Comparison of ENCODE assay signal across 16 cellular contexts in the genomic region with DNA sequence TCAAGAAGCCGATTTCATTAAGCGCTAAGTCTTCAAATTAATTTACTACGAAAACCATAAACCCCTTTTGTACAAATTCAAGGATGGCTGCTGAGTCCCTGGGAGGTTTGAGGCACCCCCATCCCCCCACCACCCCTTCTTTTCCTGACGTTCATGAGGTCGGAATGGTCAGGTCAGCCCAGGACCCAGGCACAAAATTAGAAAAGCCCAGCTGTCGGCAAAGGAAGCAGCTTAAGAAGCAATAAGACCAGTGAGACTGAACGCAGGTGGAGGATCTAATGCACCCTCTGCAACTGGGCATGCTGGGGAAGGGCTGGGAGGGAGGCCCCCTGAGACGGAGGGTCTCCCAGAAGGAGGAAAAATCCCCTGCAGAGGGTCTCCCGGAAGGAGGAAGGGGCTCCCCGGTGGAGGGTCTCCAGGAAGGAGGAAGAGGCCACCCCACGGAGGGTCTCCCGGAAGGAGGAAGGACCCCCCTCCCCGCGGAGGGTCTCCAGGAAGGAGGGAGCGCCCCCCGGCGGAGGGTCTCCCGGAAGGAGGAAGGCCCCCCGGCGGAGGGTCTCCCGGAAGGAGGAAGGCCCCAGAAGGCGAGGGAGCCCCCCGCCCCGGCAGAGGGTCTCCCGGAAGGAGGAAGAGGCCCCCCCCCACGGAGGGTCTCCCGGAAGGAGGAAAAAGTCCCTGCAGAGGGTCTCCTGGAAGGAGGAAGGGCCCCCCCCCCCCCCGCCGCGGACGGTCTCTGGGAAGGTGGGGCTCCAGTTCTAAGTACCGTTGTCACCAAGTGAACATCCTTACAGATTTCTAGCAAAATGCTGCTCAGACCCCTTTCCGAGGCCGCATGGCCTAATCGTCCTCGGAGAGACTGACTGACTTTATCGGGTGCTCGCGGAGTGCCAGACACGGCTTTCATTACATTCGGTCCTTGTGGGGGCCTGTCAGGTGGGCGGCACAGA.
"Had no signal": no experiment of that assay in that cellular context is flagged by ENCODE, and none has a peak within 500 bp of the region (broad histone marks: within the 10 kb centered on the region; RNA-seq: fewer than 3 reads in every experiment).

No MANE protein-coding gene starts in this region.

- H3K27ac ChIP-seq: stomach, tibial artery, uterus had no signal

- DNase-seq: activated CD4-positive, alpha-beta memory T cell treated with anti-CD3 and anti-CD28 coated beads, Interleukin-2, amount 10 ng/mL, durations not matched to agents 7 days and 5 days; activated CD4-positive, alpha-beta T cell treated with anti-CD3 and anti-CD28 coated beads for 48 hours; activated CD4-positive, CD25-positive, alpha-beta regulatory T cell; activated CD8-positive, alpha-beta memory T cell treated with anti-CD3 and anti-CD28 coated beads, Interleukin-2, amount 10 ng/mL, durations not matched to agents 7 days and 5 days; activated naive CD4-positive, alpha-beta T cell treated with anti-CD3 and anti-CD28 coated beads, Interleukin-2, amount 50 U/mL, for 16 hours; dermis blood vessel endothelial cell; effector memory CD4-positive, alpha-beta T cell; occipital lobe; right cardiac atrium; small intestine; stimulated activated CD4-positive, alpha-beta T cell treated with anti-CD3 and anti-CD28 coated beads, Interleukin-4, amount 100 ng/mL, for 1 hour; stomach; T-helper 1 cell; T-helper 9 cell had no signal

- ATAC-seq: activated CD8-positive, alpha-beta memory T cell treated with anti-CD3 and anti-CD28 coated beads, Interleukin-2, amount 10 ng/mL, durations not matched to agents 7 days and 5 days; right cardiac atrium had no signal

- H3K36me3 ChIP-seq: stomach, tibial artery, uterus had no signal

- H3K4me1 ChIP-seq: stomach, tibial artery, uterus had no signal

- H3K27me3 ChIP-seq: uterus had no signal

- H3K4me3 ChIP-seq: stomach, tibial artery, uterus had no signal
